Comparison of ENCODE assay signal across 8 cellular contexts in genomic region chr17:2709173-2709661, GRCh38. TPM values are rescaled to one million over a fixed set of nuclear protein-coding genes. Genes with fewer than 3 reads are reported as not detected.
A peak's percentile ranks its signal among the peaks of the same experiment; 100 is the strongest.
DNase-seq lines count a peak whose midpoint lies in the region; ATAC-seq, FAIRE-seq and TF ChIP-seq lines count a peak whose summit lies in the region.

No MANE protein-coding gene starts in this region.

- no peak for TF ChIP-seq POLR2A in GM18505 (IDR thresholded peaks at IDR 0.05; ENCODE audit: borderline replicate concordance, extremely low read depth, insufficient read depth, insufficient read length)

- peaks cover 24% of the 10 kb centered on the region for H3K4me1 Mint-ChIP-seq in Caco-2 (ENCODE audit: low read depth, unreplicated experiment)

- TF ChIP-seq CTCF in Caco-2 (IDR thresholded peaks at IDR 0.05; ENCODE audit: insufficient read depth in 1 of 2, low read depth in 1 of 2, low read length in 1 of 2, severe bottlenecking in 1 of 2, unreplicated experiment in 1 of 2), result no peak

- H3K4me1 ChIP-seq in Caco-2 (peaks cover 17% of the 10 kb centered on the region), HAP-1 (peaks cover 20% of the 10 kb centered on the region)

- peak overlapping the region; percentile 98 for H3K4me3 Mint-ChIP-seq in Caco-2 (ENCODE audit: unreplicated experiment)

- H3K9me3 ChIP-seq in Caco-2, result no peaks in the 10 kb centered on the region
- no peaks in the 10 kb centered on the region for H3K9me3 ChIP-seq in HAP-1

- no peak overlapping the region for H3K4me3 ChIP-seq in Caco-2 (ENCODE audit: low read depth, low read length)
- peak overlapping the region; percentile 52 for H3K4me3 ChIP-seq in HAP-1

- peak in 1 of 2 experiments; percentile 55 for DNase-seq in Caco-2
- peak in 1 of 2 experiments; percentile 40 for DNase-seq in HAP-1 (ENCODE audit: low spot score in 2 of 2)
- no peak for DNase-seq in activated naive CD4-positive, alpha-beta T cell treated with anti-CD3 and anti-CD28 coated beads, Interleukin-2, amount 50 U/mL, for 72 hours (ENCODE audit: low spot score in 2 of 2)
- peak; percentile 57 for DNase-seq in mucosa of gallbladder (ENCODE audit: low spot score)
- no peak for DNase-seq in kidney glomerular epithelial cell (lab: John Stamatoyannopoulos, UW)
- no peak for DNase-seq in cerebellum (ENCODE audit: low spot score)
- DNase-seq in urothelium cell line (ENCODE audit: low spot score), result no peak

- H3K36me3 ChIP-seq in Caco-2 (ENCODE audit: control insufficient read depth, insufficient read depth, low read length) (0 out of 2 replicates have a peak, but pooled peaks cover 1% of the 10 kb centered on the region), HAP-1 (replicated peaks) (peaks cover 27% of the 10 kb centered on the region)

- peaks cover 41% of the 10 kb centered on the region for H3K36me3 Mint-ChIP-seq in Caco-2 (ENCODE audit: insufficient read depth, unreplicated experiment)
- peaks cover 8 to 19% of the 10 kb centered on the region in 2 donors for H3K36me3 Mint-ChIP-seq in activated naive CD4-positive, alpha-beta T cell treated with anti-CD3 and anti-CD28 coated beads, Interleukin-2, amount 50 U/mL, for 72 hours

- no peak for FAIRE-seq in urothelium cell line (lab: Jason Lieb, UNC)

- no peak for ATAC-seq in activated naive CD4-positive, alpha-beta T cell treated with anti-CD3 and anti-CD28 coated beads, Interleukin-2, amount 50 U/mL, for 72 hours
- ATAC-seq in GM18505 (IDR thresholded peaks at IDR 0.05; ENCODE audit: unreplicated experiment), result no peak

- H3K27me3 ChIP-seq in Caco-2 (replicated peaks; ENCODE audit: control insufficient read depth, insufficient read depth, low read length) (no peaks in the 10 kb centered on the region), HAP-1 (ENCODE audit: low read depth) (no peaks in the 10 kb centered on the region)

- CTCF ChIA-PET in Caco-2 (lab: Charles Lee), result no interaction called here

- BruUV-seq in Caco-2 (replicated peaks; lab: Mats Ljungman, UMichigan), result no TSS peak

- intact Hi-C loops in Caco-2 (cut with micrococcal nuclease; ENCODE audit: unreplicated experiment), result no loop called here

- H3K27me3 Mint-ChIP-seq in Caco-2 (ENCODE audit: insufficient read depth, unreplicated experiment), result no peaks in the 10 kb centered on the region

- H3K9me3 Mint-ChIP-seq in Caco-2 (ENCODE audit: unreplicated experiment), result no peaks in the 10 kb centered on the region
- H3K9me3 Mint-ChIP-seq in activated naive CD4-positive, alpha-beta T cell treated with anti-CD3 and anti-CD28 coated beads, Interleukin-2, amount 50 U/mL, for 72 hours, result no peaks in the 10 kb centered on the region

- in situ Hi-C loops in HAP-1 (cut with MboI; ENCODE audit: low sequenced_read_pairs), result no loop called here

- POLR2A ChIA-PET in Caco-2 (lab: Charles Lee), result no interaction called here

- peak overlapping the region; percentile 97 for H3K27ac Mint-ChIP-seq in Caco-2 (ENCODE audit: unreplicated experiment)
- H3K27ac Mint-ChIP-seq in activated naive CD4-positive, alpha-beta T cell treated with anti-CD3 and anti-CD28 coated beads, Interleukin-2, amount 50 U/mL, for 72 hours, result peak overlapping the region; percentile 94 to 98

RNA-seq across cellular contexts. Expression of gene CLUH, which starts 2.3 kb away (rescaled TPM):
- 161 and 164 TPM in 2 replicates for total RNA-seq in Caco-2 (2022)
- 10 to 100 TPM; 56.9 to 93.2 TPM for total RNA-seq in activated naive CD4-positive, alpha-beta T cell treated with anti-CD3 and anti-CD28 coated beads, Interleukin-2, amount 50 U/mL, for 72 hours
- 87.4 TPM for total RNA-seq in mucosa of gallbladder
- total RNA-seq in cerebellum, result 30.2 TPM

RNA-seq across cellular contexts. Expression of gene CCDC92B, which starts 40.2 kb away (rescaled TPM):
- 0.66 and 1.1 TPM in 2 replicates for total RNA-seq in Caco-2 (2022)
- under 1 TPM in 1 of 2 donors, not detected in 1; 0.10 TPM for total RNA-seq in activated naive CD4-positive, alpha-beta T cell treated with anti-CD3 and anti-CD28 coated beads, Interleukin-2, amount 50 U/mL, for 72 hours
- total RNA-seq in mucosa of gallbladder, result 0.14 TPM
- 1.2 TPM for total RNA-seq in cerebellum
